ENCODE assay signal across 8 cellular contexts in the genomic region with DNA sequence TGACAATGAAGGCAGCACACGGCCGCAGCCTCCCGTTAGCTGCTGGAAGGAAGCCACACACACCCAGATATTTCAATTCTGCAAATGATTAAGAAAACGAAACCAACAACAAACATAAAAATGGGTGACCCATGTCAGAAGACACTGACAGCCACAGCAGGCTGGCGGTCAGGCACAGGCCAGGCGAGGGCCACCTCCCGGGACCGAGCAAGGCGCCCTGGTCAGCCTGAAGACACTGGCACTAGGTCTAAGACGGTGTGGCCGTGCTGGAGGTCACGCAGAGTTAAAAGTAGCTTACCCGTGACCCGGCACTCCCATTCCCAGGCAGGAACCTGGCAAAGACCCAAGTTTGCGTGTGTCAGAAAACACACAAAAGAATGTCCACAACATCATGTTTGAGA.
DNase-seq lines count a peak whose midpoint lies in the region; ATAC-seq and TF ChIP-seq lines count a peak whose summit lies in the region.

No MANE protein-coding gene starts in this region.

- H3K4me2 ChIP-seq in GM23248 (ENCODE audit: unreplicated experiment) (peak overlapping the region; percentile 78), skeletal muscle satellite cell (ENCODE audit: low read length) (peak overlapping the region; percentile 81), mammary epithelial cell (ENCODE audit: insufficient read depth, low read depth, low read length) (no peak overlapping the region)

- peaks cover 3% of the 10 kb centered on the region; the same call in 1 of the 2 replicates for H4K20me1 ChIP-seq in GM23248 (ENCODE audit: insufficient read depth)
- no peaks in the 10 kb centered on the region for H4K20me1 ChIP-seq in mammary epithelial cell (ENCODE audit: insufficient read depth, low read length)

- H3K9ac ChIP-seq in GM23248 (peak overlapping the region; percentile 42), skeletal muscle satellite cell (ENCODE audit: low read depth, low read length) (peak overlapping the region; percentile 63), mammary epithelial cell (ENCODE audit: insufficient read depth, low read length) (no peak overlapping the region)

- H3K4me3 Mint-ChIP-seq in activated CD4-positive, alpha-beta memory T cell treated with anti-CD3 and anti-CD28 coated beads, Interleukin-2, amount 10 ng/mL, durations not matched to agents 7 days and 5 days, result peak overlapping the region; percentile 63

- no peak for TF ChIP-seq CTCF in mammary epithelial cell (conservative IDR thresholded peaks at IDR 0.05 in 1 of 2, IDR thresholded peaks at IDR 0.05 in 1 of 2; ENCODE audit: extremely low read depth in 1 of 2, insufficient read depth in 1 of 2, low read depth in 1 of 2, low read length in 2 of 2)

- peak; percentile 31 for ATAC-seq in Right ventricle myocardium superior (ENCODE audit: poor library complexity)
- no peak for ATAC-seq in SK-N-SH treated with all-trans-retinoic acid at 6 μM for 48 hours

- H2AFZ ChIP-seq in GM23248 (peak overlapping the region; percentile 78), mammary epithelial cell (ENCODE audit: low read depth, low read length) (no peak overlapping the region)

- H3K4me3 ChIP-seq in GM23248 (peak overlapping the region; percentile 40), skeletal muscle satellite cell (ENCODE audit: low read length) (peak overlapping the region; percentile 63), mammary epithelial cell (replicated peaks in 1 of 3; ENCODE audit: insufficient read depth in 1 of 3, low read depth in 2 of 3, low read length in 3 of 3) (no peak overlapping the region)

- no peak overlapping the region for H3K27ac ChIP-seq in GM23248
- H3K27ac ChIP-seq in mammary epithelial cell (ENCODE audit: insufficient read depth, low read depth, low read length), result no peak overlapping the region

- H3K27me3 ChIP-seq in GM23248 (replicated peaks; ENCODE audit: insufficient read depth), result no peaks in the 10 kb centered on the region
- H3K27me3 ChIP-seq in skeletal muscle satellite cell (ENCODE audit: control insufficient read depth, insufficient read depth, low read length), result no peaks in the 10 kb centered on the region
- H3K27me3 ChIP-seq in mammary epithelial cell (ENCODE audit: insufficient read depth, low read length), result no peaks in the 10 kb centered on the region

- dilution Hi-C loops in mammary epithelial cell (cut with HindIII; ENCODE audit: low sequenced_read_pairs), result loop anchor here (5.0 kb wide), 1 partner anchor 77 kb away; no protein-coding TSS in a partner anchor

- H3K4me1 ChIP-seq in GM23248 (ENCODE audit: insufficient read depth), result peaks cover 24% of the 10 kb centered on the region
- peaks cover 41% of the 10 kb centered on the region for H3K4me1 ChIP-seq in skeletal muscle satellite cell (ENCODE audit: control insufficient read depth, insufficient read depth, low read length)
- H3K4me1 ChIP-seq in mammary epithelial cell (ENCODE audit: insufficient read depth, low read length), result no peaks in the 10 kb centered on the region

- H3K9me2 ChIP-seq in GM23248 (ENCODE audit: insufficient read depth), result no peaks in the 10 kb centered on the region

- peaks cover 39% of the 10 kb centered on the region for H3K36me3 Mint-ChIP-seq in activated CD4-positive, alpha-beta memory T cell treated with anti-CD3 and anti-CD28 coated beads, Interleukin-2, amount 10 ng/mL, durations not matched to agents 7 days and 5 days (ENCODE audit: low read depth)

- in situ Hi-C loops in GM23248 (cut with MboI), result no loop called here
- in situ Hi-C loops in mammary epithelial cell (cut with MboI; ENCODE audit: low sequenced_read_pairs in 2 of 2), result no loop called here

- BruUV-seq in mammary epithelial cell (replicated peaks; lab: Mats Ljungman, UMichigan), result no TSS peak

- intact Hi-C loops in Right ventricle myocardium superior (cut with DNase I) (no loop called here), mammary epithelial cell (cut with micrococcal nuclease) (no loop called here)

- 41 to 46% methylated on average over 15 of the region's 15 CpGs for WGBS in GM23248 (ENCODE audit: low coverage in 1 of 2, low lambda C conversion rate in 2 of 2, missing lambda C conversion rate in 2 of 2), 2 experiments
- 91% methylated on average over 14 of the region's 15 CpGs for WGBS in mammary epithelial cell (ENCODE audit: low coverage, missing lambda C conversion rate)

- POLR2A ChIA-PET in activated CD4-positive, alpha-beta memory T cell treated with anti-CD3 and anti-CD28 coated beads, Interleukin-2, amount 10 ng/mL, durations not matched to agents 7 days and 5 days (lab: Charles Lee), result interaction anchor here (0.9 to 4.6 kb wide), 6 partner anchors 15 to 102 kb away, joined by 3 to 43 read pairs (median 4); no protein-coding TSS in a partner anchor

- H3K79me2 ChIP-seq in GM23248 (ENCODE audit: insufficient read depth) (peaks cover 25% of the 10 kb centered on the region), mammary epithelial cell (ENCODE audit: insufficient read depth, low read length) (peaks cover 11% of the 10 kb centered on the region)

- peaks cover 4% of the 10 kb centered on the region for H3K9me3 Mint-ChIP-seq in activated CD4-positive, alpha-beta memory T cell treated with anti-CD3 and anti-CD28 coated beads, Interleukin-2, amount 10 ng/mL, durations not matched to agents 7 days and 5 days

- no peaks in the 10 kb centered on the region for H3K27me3 Mint-ChIP-seq in activated CD4-positive, alpha-beta memory T cell treated with anti-CD3 and anti-CD28 coated beads, Interleukin-2, amount 10 ng/mL, durations not matched to agents 7 days and 5 days

- H3K4me1 Mint-ChIP-seq in activated CD4-positive, alpha-beta memory T cell treated with anti-CD3 and anti-CD28 coated beads, Interleukin-2, amount 10 ng/mL, durations not matched to agents 7 days and 5 days, result peaks cover 79% of the 10 kb centered on the region

- H3K36me3 ChIP-seq in GM23248 (ENCODE audit: low read depth) (no peaks in the 10 kb centered on the region), skeletal muscle satellite cell (ENCODE audit: insufficient read depth, low read length) (peaks cover 4% of the 10 kb centered on the region), mammary epithelial cell (ENCODE audit: insufficient read depth, low read length) (no peaks in the 10 kb centered on the region)

- H3K9me3 ChIP-seq in GM23248 (ENCODE audit: low read depth) (no peaks in the 10 kb centered on the region), skeletal muscle satellite cell (replicated peaks; ENCODE audit: low read length) (no peaks in the 10 kb centered on the region), mammary epithelial cell (replicated peaks; ENCODE audit: insufficient read depth, low read length) (no peaks in the 10 kb centered on the region)

- H3K27ac Mint-ChIP-seq in activated CD4-positive, alpha-beta memory T cell treated with anti-CD3 and anti-CD28 coated beads, Interleukin-2, amount 10 ng/mL, durations not matched to agents 7 days and 5 days, result peak overlapping the region; percentile 82

- CTCF ChIA-PET in activated CD4-positive, alpha-beta memory T cell treated with anti-CD3 and anti-CD28 coated beads, Interleukin-2, amount 10 ng/mL, durations not matched to agents 7 days and 5 days (lab: Charles Lee), result no interaction called here
- CTCF ChIA-PET in mammary epithelial cell (lab: Charles Lee; ENCODE audit: low non-redundant PET), result no interaction called here

- no peaks in the 10 kb centered on the region; the same call in 1 of the 2 replicates for H3F3A ChIP-seq in GM23248 (ENCODE audit: insufficient read depth)

- DNase-seq in GM23248 (peak; percentile 41), Right ventricle myocardium superior (no peak), mammary epithelial cell (no peak), NCI-H1436 treated with DMSO at 0.1 percent for 48 hours (lab: John Stamatoyannopoulos, UW) (no peak), AML-193 (lab: John Stamatoyannopoulos, UW) (no peak)
- DNase-seq in activated CD4-positive, alpha-beta memory T cell treated with anti-CD3 and anti-CD28 coated beads, Interleukin-2, amount 10 ng/mL, durations not matched to agents 7 days and 5 days, result peak; percentile 31

TF ChIP-seq in SK-N-SH treated with all-trans-retinoic acid at 6 μM for 48 hours, 23 proteins besides CTCF, POLR2A, EP300 and RAD21:
- no peak for TF ChIP-seq ZNF565 (CRISPR knock-in tag; conservative IDR thresholded peaks at IDR 0.05; ENCODE audit: low read depth)
- TF ChIP-seq ZFP3 (CRISPR knock-in tag; IDR thresholded peaks at IDR 0.05), result no peak
- TF ChIP-seq, protein P1, sequence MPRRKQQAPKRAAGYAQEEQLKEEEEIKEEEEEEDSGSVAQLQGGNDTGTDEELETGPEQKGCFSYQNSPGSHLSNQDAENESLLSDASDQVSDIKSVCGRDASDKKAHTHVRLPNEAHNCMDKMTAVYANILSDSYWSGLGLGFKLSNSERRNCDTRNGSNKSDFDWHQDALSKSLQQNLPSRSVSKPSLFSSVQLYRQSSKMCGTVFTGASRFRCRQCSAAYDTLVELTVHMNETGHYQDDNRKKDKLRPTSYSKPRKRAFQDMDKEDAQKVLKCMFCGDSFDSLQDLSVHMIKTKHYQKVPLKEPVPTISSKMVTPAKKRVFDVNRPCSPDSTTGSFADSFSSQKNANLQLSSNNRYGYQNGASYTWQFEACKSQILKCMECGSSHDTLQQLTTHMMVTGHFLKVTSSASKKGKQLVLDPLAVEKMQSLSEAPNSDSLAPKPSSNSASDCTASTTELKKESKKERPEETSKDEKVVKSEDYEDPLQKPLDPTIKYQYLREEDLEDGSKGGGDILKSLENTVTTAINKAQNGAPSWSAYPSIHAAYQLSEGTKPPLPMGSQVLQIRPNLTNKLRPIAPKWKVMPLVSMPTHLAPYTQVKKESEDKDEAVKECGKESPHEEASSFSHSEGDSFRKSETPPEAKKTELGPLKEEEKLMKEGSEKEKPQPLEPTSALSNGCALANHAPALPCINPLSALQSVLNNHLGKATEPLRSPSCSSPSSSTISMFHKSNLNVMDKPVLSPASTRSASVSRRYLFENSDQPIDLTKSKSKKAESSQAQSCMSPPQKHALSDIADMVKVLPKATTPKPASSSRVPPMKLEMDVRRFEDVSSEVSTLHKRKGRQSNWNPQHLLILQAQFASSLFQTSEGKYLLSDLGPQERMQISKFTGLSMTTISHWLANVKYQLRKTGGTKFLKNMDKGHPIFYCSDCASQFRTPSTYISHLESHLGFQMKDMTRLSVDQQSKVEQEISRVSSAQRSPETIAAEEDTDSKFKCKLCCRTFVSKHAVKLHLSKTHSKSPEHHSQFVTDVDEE (CRISPR knock-in tag; IDR thresholded peaks at IDR 0.05), result no peak
- no peak for TF ChIP-seq SNAI2 (CRISPR knock-in tag; IDR thresholded peaks at IDR 0.05)
- TF ChIP-seq, protein P2, sequence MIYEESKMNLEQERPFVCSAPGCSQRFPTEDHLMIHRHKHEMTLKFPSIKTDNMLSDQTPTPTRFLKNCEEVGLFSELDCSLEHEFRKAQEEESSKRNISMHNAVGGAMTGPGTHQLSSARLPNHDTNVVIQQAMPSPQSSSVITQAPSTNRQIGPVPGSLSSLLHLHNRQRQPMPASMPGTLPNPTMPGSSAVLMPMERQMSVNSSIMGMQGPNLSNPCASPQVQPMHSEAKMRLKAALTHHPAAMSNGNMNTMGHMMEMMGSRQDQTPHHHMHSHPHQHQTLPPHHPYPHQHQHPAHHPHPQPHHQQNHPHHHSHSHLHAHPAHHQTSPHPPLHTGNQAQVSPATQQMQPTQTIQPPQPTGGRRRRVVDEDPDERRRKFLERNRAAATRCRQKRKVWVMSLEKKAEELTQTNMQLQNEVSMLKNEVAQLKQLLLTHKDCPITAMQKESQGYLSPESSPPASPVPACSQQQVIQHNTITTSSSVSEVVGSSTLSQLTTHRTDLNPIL (CRISPR knock-in tag; IDR thresholded peaks at IDR 0.05; ENCODE audit: low read depth), result no peak

Comparison
In these comparisons a context has a peak if more than half of its experiments do, and no peak if none do; other contexts are left out.
1. DNase-seq: peak in GM23248 (single experiment) and activated CD4-positive, alpha-beta memory T cell treated with anti-CD3 and anti-CD28 coated beads, Interleukin-2, amount 10 ng/mL, durations not matched to agents 7 days and 5 days (single experiment); none in Right ventricle myocardium superior (single experiment), mammary epithelial cell (single experiment), NCI-H1436 treated with DMSO at 0.1 percent for 48 hours (single experiment) and AML-193 (0 of 2).
2. H3K4me3 ChIP-seq: peak in GM23248 (single experiment) and skeletal muscle satellite cell (single experiment); none in mammary epithelial cell (0 of 3).